20 cellular contexts compared by ENCODE assay signal in the genomic region with DNA sequence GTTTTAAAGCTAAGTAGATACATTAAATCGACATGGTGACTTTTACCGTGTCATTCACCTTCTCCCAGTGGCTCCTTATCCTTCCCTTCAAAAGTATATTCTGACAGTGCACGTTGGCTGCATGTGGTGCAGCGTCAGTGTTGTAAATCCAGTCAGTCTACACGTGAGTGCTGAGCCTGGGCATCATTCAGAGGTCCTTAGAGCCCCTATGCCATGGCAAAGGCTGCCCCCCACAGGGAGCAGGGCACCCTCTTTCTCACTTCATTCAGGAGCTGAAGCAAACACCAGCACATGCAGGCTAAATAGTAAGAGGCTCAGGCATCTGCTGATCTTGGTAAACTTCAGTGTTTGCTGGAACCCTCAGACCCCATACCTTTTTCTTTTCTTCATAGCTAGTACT. TPM values are rescaled to one million over a fixed set of nuclear protein-coding genes. Genes with fewer than 3 reads are reported as not detected.
DNase-seq lines count a peak whose midpoint lies in the region; ATAC-seq and TF ChIP-seq lines count a peak whose summit lies in the region.
"Had no signal": no experiment of that assay in that cellular context is flagged by ENCODE, and none has a peak within 500 bp of the region (broad histone marks: within the 10 kb centered on the region; RNA-seq: fewer than 3 reads in every experiment).

No MANE protein-coding gene starts in this region.

- POLR2A ChIA-PET in activated CD4-positive, alpha-beta memory T cell treated with anti-CD3 and anti-CD28 coated beads for 36 hours (lab: Charles Lee) = interaction anchor here (0.8 to 1.4 kb wide), 2 partner anchors 11 to 42 kb away, joined by 3 to 4 read pairs; no protein-coding TSS in a partner anchor

- H3K4me3 Mint-ChIP-seq in activated CD4-positive, alpha-beta T cell treated with anti-CD3 and anti-CD28 coated beads, Interleukin-2, amount 10 ng/mL, durations not matched to agents 24 days and 14 days = no peak overlapping the region
- H3K4me3 Mint-ChIP-seq in activated CD4-positive, alpha-beta memory T cell treated with anti-CD3 and anti-CD28 coated beads for 36 hours = no peak overlapping the region
- H3K4me3 Mint-ChIP-seq in natural killer cell = no peak overlapping the region
- H3K4me3 Mint-ChIP-seq: endodermal cell, IgD-negative memory B cell had no signal

- no peak overlapping the region for H3K4me3 ChIP-seq in lower leg skin (ENCODE audit: low read depth, poor library complexity, severe bottlenecking)
- H3K4me3 ChIP-seq: MG63, Peyer's patch had no signal

- H3K27me3 Mint-ChIP-seq in activated CD4-positive, alpha-beta T cell treated with anti-CD3 and anti-CD28 coated beads, Interleukin-2, amount 10 ng/mL, durations not matched to agents 24 days and 14 days = no peaks in the 10 kb centered on the region
- no peaks in the 10 kb centered on the region for H3K27me3 Mint-ChIP-seq in activated CD4-positive, alpha-beta memory T cell treated with anti-CD3 and anti-CD28 coated beads for 36 hours
- H3K27me3 Mint-ChIP-seq in natural killer cell (ENCODE audit: low read depth in 2 of 2) = no peaks in the 10 kb centered on the region
- H3K27me3 Mint-ChIP-seq: IgD-negative memory B cell had no signal

- H3K4me1 Mint-ChIP-seq in activated CD4-positive, alpha-beta T cell treated with anti-CD3 and anti-CD28 coated beads, Interleukin-2, amount 10 ng/mL, durations not matched to agents 24 days and 14 days = peaks cover 42% of the 10 kb centered on the region
- peaks cover 72% of the 10 kb centered on the region for H3K4me1 Mint-ChIP-seq in activated CD4-positive, alpha-beta memory T cell treated with anti-CD3 and anti-CD28 coated beads for 36 hours (ENCODE audit: low read depth)
- H3K4me1 Mint-ChIP-seq in natural killer cell = peaks cover 26 to 47% of the 10 kb centered on the region in 2 donors

- peak overlapping the region; percentile 72 for H3K27ac Mint-ChIP-seq in activated CD4-positive, alpha-beta T cell treated with anti-CD3 and anti-CD28 coated beads, Interleukin-2, amount 10 ng/mL, durations not matched to agents 24 days and 14 days
- peak overlapping the region; percentile 15 for H3K27ac Mint-ChIP-seq in activated CD4-positive, alpha-beta memory T cell treated with anti-CD3 and anti-CD28 coated beads for 36 hours
- H3K27ac Mint-ChIP-seq in natural killer cell = peak overlapping the region; percentile 76 to 79
- H3K27ac Mint-ChIP-seq: endodermal cell had no signal

- intact Hi-C loops in activated CD4-positive, alpha-beta T cell treated with anti-CD3 and anti-CD28 coated beads, Interleukin-2, amount 10 ng/mL, durations not matched to agents 24 days and 14 days (cut with micrococcal nuclease) = no loop called here
- intact Hi-C loops in activated CD4-positive, alpha-beta memory T cell treated with anti-CD3 and anti-CD28 coated beads for 36 hours (cut with micrococcal nuclease) = no loop called here
- intact Hi-C loops in natural killer cell (cut with micrococcal nuclease) = loop anchor here (10.0 kb wide), 1 partner anchor 47 kb away; no protein-coding TSS in a partner anchor
- intact Hi-C loops in lower leg skin (cut with DNase I; ENCODE audit: low total_unique reads) = no loop called here

- no peak for DNase-seq in activated CD4-positive, alpha-beta T cell treated with anti-CD3 and anti-CD28 coated beads, Interleukin-2, amount 10 ng/mL, durations not matched to agents 24 days and 14 days
- DNase-seq in activated CD4-positive, alpha-beta T cell treated with anti-CD3 and anti-CD28 coated beads for 1 hour = no peak
- no peak for DNase-seq in activated CD4-positive, alpha-beta memory T cell treated with anti-CD3 and anti-CD28 coated beads for 36 hours
- DNase-seq in natural killer cell (no peak), lower leg skin (ENCODE audit: low spot score in 2 of 2) (no peak), NAMALWA (ENCODE audit: low spot score) (no peak)
- DNase-seq: ACHN; activated effector memory CD4-positive, alpha-beta T cell treated with anti-CD3 and anti-CD28 coated beads, Interleukin-2, amount 50 U/mL, for 16 hours; DMS79; endodermal cell; glutamatergic neuron; MG63; NCI-H774; Peyer's patch; stimulated activated CD8-positive, alpha-beta memory T cell treated with anti-CD3 and anti-CD28 coated beads, Interleukin-4, amount 100 ng/mL, for 48 hours had no signal

- no peak for TF ChIP-seq POLR2A in lower leg skin (IDR thresholded peaks at IDR 0.05)

- WGBS in lower leg skin, 2 donors = 51 to 58% methylated on average over 5 of the region's 5 CpGs

- peaks cover 57% of the 10 kb centered on the region for H3K36me3 Mint-ChIP-seq in activated CD4-positive, alpha-beta T cell treated with anti-CD3 and anti-CD28 coated beads, Interleukin-2, amount 10 ng/mL, durations not matched to agents 24 days and 14 days (ENCODE audit: low read depth)
- H3K36me3 Mint-ChIP-seq in activated CD4-positive, alpha-beta memory T cell treated with anti-CD3 and anti-CD28 coated beads for 36 hours = peaks cover 63% of the 10 kb centered on the region
- H3K36me3 Mint-ChIP-seq in natural killer cell = peaks cover 9% of the 10 kb centered on the region

- TF ChIP-seq CTCF in GM12873 (IDR thresholded peaks at IDR 0.05; ENCODE audit: insufficient read depth, low read depth, low read length, missing control alignments) (peak; percentile 10), natural killer cell (IDR thresholded peaks at IDR 0.05) (no peak), lower leg skin (IDR thresholded peaks at IDR 0.05) (no peak)

- ATAC-seq in natural killer cell (no peak), GM21381 (IDR thresholded peaks at IDR 0.05; ENCODE audit: unreplicated experiment) (no peak)
- ATAC-seq: left lobe of liver had no signal

- CTCF ChIA-PET in activated CD4-positive, alpha-beta memory T cell treated with anti-CD3 and anti-CD28 coated beads for 36 hours (lab: Charles Lee) = interaction anchor here (1.0 to 4.1 kb wide), 3 partner anchors 162 to 168 kb away, joined by 3 to 20 read pairs (median 5); no protein-coding TSS in a partner anchor

- H3K9me3 Mint-ChIP-seq in activated CD4-positive, alpha-beta T cell treated with anti-CD3 and anti-CD28 coated beads, Interleukin-2, amount 10 ng/mL, durations not matched to agents 24 days and 14 days = no peaks in the 10 kb centered on the region
- H3K9me3 Mint-ChIP-seq in activated CD4-positive, alpha-beta memory T cell treated with anti-CD3 and anti-CD28 coated beads for 36 hours = no peaks in the 10 kb centered on the region
- no peaks in the 10 kb centered on the region for H3K9me3 Mint-ChIP-seq in natural killer cell
- H3K9me3 Mint-ChIP-seq: endodermal cell, IgD-negative memory B cell had no signal

RNA-seq across cellular contexts. Expression of gene RASGRP1, which starts 43.3 kb away (rescaled TPM):
- total RNA-seq in activated CD4-positive, alpha-beta T cell treated with anti-CD3 and anti-CD28 coated beads, Interleukin-2, amount 10 ng/mL, durations not matched to agents 24 days and 14 days = 94.4 and 94.7 TPM in 2 replicates
- total RNA-seq in activated CD4-positive, alpha-beta memory T cell treated with anti-CD3 and anti-CD28 coated beads for 36 hours = 100 to 1,000 TPM; 167 to 174 TPM
- total RNA-seq in natural killer cell (100 to 1,000 TPM in 1 of 3 donors, 10 to 100 TPM in 2; 65.9 to 122 (median 96.5) TPM), lower leg skin (10 to 100 TPM; 15.0 to 23.1 (median 19.5) TPM)
- total RNA-seq: fibroblast of lung had no signal

Comparison
In these comparisons a context has a peak if more than half of its experiments do, and no peak if none do; other contexts are left out.
1. H3K27ac Mint-ChIP-seq: peak in every context shown above with its lines; median percentile 78 in natural killer cell; 72 in activated CD4-positive, alpha-beta T cell treated with anti-CD3 and anti-CD28 coated beads, Interleukin-2, amount 10 ng/mL, durations not matched to agents 24 days and 14 days; 15 in activated CD4-positive, alpha-beta memory T cell treated with anti-CD3 and anti-CD28 coated beads for 36 hours.